In the genomic region with DNA sequence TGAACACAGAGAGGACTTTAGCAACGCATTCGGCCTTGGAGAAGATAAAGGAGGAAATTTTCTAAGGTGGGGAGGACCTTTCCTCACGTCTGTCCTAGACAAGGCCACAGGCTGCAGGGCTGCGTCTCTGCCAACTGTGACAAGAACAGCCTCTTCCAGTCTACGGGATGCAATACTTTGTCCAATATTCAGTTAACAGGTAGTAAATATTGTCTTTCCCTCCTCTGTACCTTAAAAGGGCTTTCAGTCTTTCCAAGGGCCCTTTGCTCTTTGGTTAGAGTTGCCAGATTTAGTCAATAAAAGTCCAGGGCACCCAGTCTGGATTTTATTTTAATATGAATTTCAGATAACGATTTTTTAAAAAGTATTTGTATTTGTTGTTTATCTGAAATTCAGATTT, we compare ENCODE assay signal across 11 cellular contexts.
A peak's percentile ranks its signal among the peaks of the same experiment; 100 is the strongest.
DNase-seq lines count a peak whose midpoint lies in the region; ATAC-seq, FAIRE-seq and TF ChIP-seq lines count a peak whose summit lies in the region.
"Had no signal": no experiment of that assay in that cellular context is flagged by ENCODE, and none has a peak within 500 bp of the region (broad histone marks: within the 10 kb centered on the region; RNA-seq: fewer than 3 reads in every experiment).

No MANE protein-coding gene starts in this region.

- TF ChIP-seq RAD21 in SK-N-SH (IDR thresholded peaks at IDR 0.05; ENCODE audit: low read length) = no peak

- no peaks in the 10 kb centered on the region for H3K27me3 Mint-ChIP-seq in type B pancreatic cell

- no peaks in the 10 kb centered on the region for H3K9me3 ChIP-seq in SK-N-SH
- H3K9me3 ChIP-seq in OCI-LY7 (ENCODE audit: low read length) = no peaks in the 10 kb centered on the region
- no peaks in the 10 kb centered on the region for H3K9me3 ChIP-seq in keratinocyte (ENCODE audit: control insufficient read depth, low read depth, low read length)
- H3K9me3 ChIP-seq: esophagus muscularis mucosa had no signal

- no peaks in the 10 kb centered on the region for H3K36me3 Mint-ChIP-seq in type B pancreatic cell
- H3K36me3 Mint-ChIP-seq: T-cell had no signal

- no peak overlapping the region for H3K9ac ChIP-seq in SK-N-SH
- no peak overlapping the region for H3K9ac ChIP-seq in keratinocyte (ENCODE audit: control insufficient read depth, extremely low read depth, insufficient read depth, low read length)

- H3K9me2 ChIP-seq in SK-N-SH (no peaks in the 10 kb centered on the region), OCI-LY7 (ENCODE audit: insufficient read depth, low read length) (no peaks in the 10 kb centered on the region)

- H3K4me1 ChIP-seq in SK-N-SH (ENCODE audit: control insufficient read depth in 1 of 2, insufficient read depth in 2 of 2, low read depth in 1 of 2, low read length in 1 of 2) = peaks cover 0 to 18% of the 10 kb centered on the region in 2 experiments; a peak in 2 of 4 replicates
- no peaks in the 10 kb centered on the region for H3K4me1 ChIP-seq in OCI-LY7 (ENCODE audit: insufficient read depth, low read length, poor library complexity, severe bottlenecking)
- peaks cover 27% of the 10 kb centered on the region for H3K4me1 ChIP-seq in keratinocyte (ENCODE audit: control insufficient read depth, extremely low read depth, insufficient read depth, low read length)

- peak overlapping the region; percentile 64 for H3K4me2 ChIP-seq in SK-N-SH
- no peak overlapping the region for H3K4me2 ChIP-seq in OCI-LY7 (ENCODE audit: low read length)
- no peak overlapping the region for H3K4me2 ChIP-seq in keratinocyte (ENCODE audit: control insufficient read depth, extremely low read depth, insufficient read depth, low read depth, low read length)

- FAIRE-seq in keratinocyte (lab: Jason Lieb, UNC) = no peak
- FAIRE-seq: kidney had no signal

- peak overlapping the region; percentile 80 for H3K4me3 Mint-ChIP-seq in type B pancreatic cell

- no peaks in the 10 kb centered on the region for H3K9me1 ChIP-seq in keratinocyte (ENCODE audit: control insufficient read depth, extremely low read depth, insufficient read depth, low read length)

- no peak for DNase-seq in SK-N-SH
- DNase-seq in OCI-LY7 (ENCODE audit: low spot score) = no peak
- no peak for DNase-seq in keratinocyte (ENCODE audit: low read depth, low spot score)
- DNase-seq in type B pancreatic cell (ENCODE audit: extremely low spot score, unreplicated experiment) = no peak

- TF ChIP-seq EP300 in SK-N-SH (IDR thresholded peaks at IDR 0.05; ENCODE audit: borderline replicate concordance in 1 of 2, low read depth in 1 of 2, low read length in 1 of 2) = no peak

- peaks cover 23% of the 10 kb centered on the region for H3K4me1 Mint-ChIP-seq in type B pancreatic cell (ENCODE audit: unreplicated experiment)

- H3K27ac Mint-ChIP-seq in type B pancreatic cell = peak overlapping the region; percentile 57

- H3K27me3 ChIP-seq in SK-N-SH (ENCODE audit: insufficient read depth) = no peaks in the 10 kb centered on the region
- H3K27me3 ChIP-seq in keratinocyte (ENCODE audit: control insufficient read depth, extremely low read depth, insufficient read depth, low read length) = no peaks in the 10 kb centered on the region
- H3K27me3 ChIP-seq: esophagus muscularis mucosa had no signal

- no peaks in the 10 kb centered on the region for H4K20me1 ChIP-seq in SK-N-SH (ENCODE audit: insufficient read depth)
- no peaks in the 10 kb centered on the region for H4K20me1 ChIP-seq in OCI-LY7 (ENCODE audit: insufficient read depth, low read length)
- H4K20me1 ChIP-seq in keratinocyte (ENCODE audit: control insufficient read depth, extremely low read depth, insufficient read depth, low read length) = no peaks in the 10 kb centered on the region

- CTCF ChIA-PET in SK-N-SH (lab: Yijun Ruan, JAX) (interaction anchor here (0.7 to 5.4 kb wide), 58 partner anchors 9 to 791 kb away, joined by 3 to 46 read pairs (median 4); a partner anchor contains a TSS), OCI-LY7 (lab: Charles Lee; ENCODE audit: unreplicated experiment) (no interaction called here)

- TF ChIP-seq CTCF in SK-N-SH (IDR thresholded peaks at IDR 0.05) (no peak), OCI-LY7 (conservative IDR thresholded peaks at IDR 0.05; ENCODE audit: low read length) (no peak), keratinocyte (optimal IDR thresholded peaks at IDR 0.05 in 1 of 3, IDR thresholded peaks at IDR 0.05 in 1 of 3, conservative IDR thresholded peaks at IDR 0.05 in 1 of 3; ENCODE audit: extremely low read depth in 1 of 3, insufficient read depth in 2 of 3, low read length in 3 of 3) (no peak), type B pancreatic cell (conservative IDR thresholded peaks at IDR 0.05) (no peak)

- POLR2A ChIA-PET in SK-N-SH (lab: Yijun Ruan, JAX) (no interaction called here), OCI-LY7 (lab: Charles Lee) (no interaction called here)

- H3K79me2 ChIP-seq in SK-N-SH (ENCODE audit: insufficient read depth) (no peaks in the 10 kb centered on the region), OCI-LY7 (ENCODE audit: insufficient read depth, low read depth, low read length) (no peaks in the 10 kb centered on the region), keratinocyte (ENCODE audit: control insufficient read depth, insufficient read depth, low read length) (no peaks in the 10 kb centered on the region)

- H3F3A ChIP-seq in SK-N-SH (replicated peaks; ENCODE audit: insufficient read depth) = no peaks in the 10 kb centered on the region

- no peak overlapping the region for H3K27ac ChIP-seq in SK-N-SH (ENCODE audit: low read depth in 2 of 2, low read length in 1 of 2)
- no peak overlapping the region for H3K27ac ChIP-seq in OCI-LY7 (ENCODE audit: low read depth, low read length, poor library complexity, severe bottlenecking)
- no peak overlapping the region for H3K27ac ChIP-seq in keratinocyte (ENCODE audit: control insufficient read depth, insufficient read depth, low read length)
- H3K27ac ChIP-seq: esophagus muscularis mucosa had no signal

- dilution Hi-C loops in keratinocyte (cut with MboI; ENCODE audit: extremely low pct_ligation_motif_present, low sequenced_read_pairs) = no loop called here

- H3K9me3 Mint-ChIP-seq in type B pancreatic cell = no peaks in the 10 kb centered on the region
- H3K9me3 Mint-ChIP-seq: T-cell had no signal

- H3K36me3 ChIP-seq in SK-N-SH (replicated peaks in 1 of 2; ENCODE audit: control insufficient read depth in 1 of 2, insufficient read depth in 2 of 2, low read length in 1 of 2) (no peaks in the 10 kb centered on the region), OCI-LY7 (ENCODE audit: insufficient read depth, low read length) (no peaks in the 10 kb centered on the region), keratinocyte (ENCODE audit: control insufficient read depth in 2 of 2, extremely low read depth in 1 of 2, insufficient read depth in 2 of 2, low read length in 2 of 2) (no peaks in the 10 kb centered on the region)
- H3K36me3 ChIP-seq: esophagus muscularis mucosa had no signal

- H2AFZ ChIP-seq in SK-N-SH (ENCODE audit: low read depth) = peak overlapping the region; percentile 88
- H2AFZ ChIP-seq in OCI-LY7 (ENCODE audit: low read length) = peak overlapping the region; percentile 95
- H2AFZ ChIP-seq in keratinocyte (ENCODE audit: control insufficient read depth, low read length) = peak overlapping the region; percentile 61

- H3K4me3 ChIP-seq in SK-N-SH (ENCODE audit: low read depth in 2 of 2, low read length in 1 of 2) = no peak overlapping the region
- no peak overlapping the region for H3K4me3 ChIP-seq in OCI-LY7 (ENCODE audit: low read depth, low read length, poor library complexity, severe bottlenecking)
- no peak overlapping the region for H3K4me3 ChIP-seq in keratinocyte (ENCODE audit: control insufficient read depth in 2 of 3, extremely low read depth in 1 of 3, insufficient read depth in 2 of 3, low read depth in 1 of 3, low read length in 3 of 3)

- intact Hi-C loops in OCI-LY7 (cut with micrococcal nuclease; ENCODE audit: unreplicated experiment) = loop anchor here (2.0 kb wide), 1 partner anchor 90 kb away; no protein-coding TSS in a partner anchor

- ATAC-seq in SK-N-SH treated with all-trans-retinoic acid at 6 μM for 48 hours (no peak), HG03108 (IDR thresholded peaks at IDR 0.05; ENCODE audit: unreplicated experiment) (no peak), GM19452 (IDR thresholded peaks at IDR 0.05; ENCODE audit: unreplicated experiment) (no peak), GM21737 (IDR thresholded peaks at IDR 0.05; ENCODE audit: unreplicated experiment) (no peak)

- WGBS in SK-N-SH (ENCODE audit: low lambda C conversion rate) = 81% methylated on average over 6 of the region's 6 CpGs

- no TSS peak for BruUV-seq in OCI-LY7 (replicated peaks; lab: Mats Ljungman, UMichigan)

TF ChIP-seq in SK-N-SH, 30 proteins besides CTCF, POLR2A, EP300 and RAD21 (continues in another document):
- TF ChIP-seq JUND (IDR thresholded peaks at IDR 0.05) (no peak), SMC3 (IDR thresholded peaks at IDR 0.05; ENCODE audit: low read depth, low read length) (no peak), YY1 (IDR thresholded peaks at IDR 0.05; ENCODE audit: low read depth) (no peak), POLR2AphosphoS5 (IDR thresholded peaks at IDR 0.05; ENCODE audit: low read depth, low read length) (no peak), ELF1 (IDR thresholded peaks at IDR 0.05) (no peak), GABPA (IDR thresholded peaks at IDR 0.05; ENCODE audit: low read depth) (no peak), RCOR1 (IDR thresholded peaks at IDR 0.05; ENCODE audit: low read length) (no peak)

TF ChIP-seq in SK-N-SH treated with all-trans-retinoic acid at 6 μM for 48 hours, 23 proteins besides CTCF, POLR2A, EP300 and RAD21 (continues in another document):
- TF ChIP-seq PPARA (CRISPR knock-in tag; IDR thresholded peaks at IDR 0.05; ENCODE audit: borderline replicate concordance) (no peak), ZC3H10 (CRISPR knock-in tag; IDR thresholded peaks at IDR 0.05) (no peak), BACH2 (CRISPR knock-in tag; IDR thresholded peaks at IDR 0.05; ENCODE audit: borderline replicate concordance) (no peak), ARNTL (CRISPR knock-in tag; IDR thresholded peaks at IDR 0.05; ENCODE audit: borderline replicate concordance, low read depth) (no peak), ZNF70 (CRISPR knock-in tag; IDR thresholded peaks at IDR 0.05) (no peak), GLIS3 (CRISPR knock-in tag; IDR thresholded peaks at IDR 0.05) (no peak)
- TF ChIP-seq, protein P1, sequence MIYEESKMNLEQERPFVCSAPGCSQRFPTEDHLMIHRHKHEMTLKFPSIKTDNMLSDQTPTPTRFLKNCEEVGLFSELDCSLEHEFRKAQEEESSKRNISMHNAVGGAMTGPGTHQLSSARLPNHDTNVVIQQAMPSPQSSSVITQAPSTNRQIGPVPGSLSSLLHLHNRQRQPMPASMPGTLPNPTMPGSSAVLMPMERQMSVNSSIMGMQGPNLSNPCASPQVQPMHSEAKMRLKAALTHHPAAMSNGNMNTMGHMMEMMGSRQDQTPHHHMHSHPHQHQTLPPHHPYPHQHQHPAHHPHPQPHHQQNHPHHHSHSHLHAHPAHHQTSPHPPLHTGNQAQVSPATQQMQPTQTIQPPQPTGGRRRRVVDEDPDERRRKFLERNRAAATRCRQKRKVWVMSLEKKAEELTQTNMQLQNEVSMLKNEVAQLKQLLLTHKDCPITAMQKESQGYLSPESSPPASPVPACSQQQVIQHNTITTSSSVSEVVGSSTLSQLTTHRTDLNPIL (CRISPR knock-in tag; IDR thresholded peaks at IDR 0.05; ENCODE audit: low read depth) = no peak
